In the genomic region with DNA sequence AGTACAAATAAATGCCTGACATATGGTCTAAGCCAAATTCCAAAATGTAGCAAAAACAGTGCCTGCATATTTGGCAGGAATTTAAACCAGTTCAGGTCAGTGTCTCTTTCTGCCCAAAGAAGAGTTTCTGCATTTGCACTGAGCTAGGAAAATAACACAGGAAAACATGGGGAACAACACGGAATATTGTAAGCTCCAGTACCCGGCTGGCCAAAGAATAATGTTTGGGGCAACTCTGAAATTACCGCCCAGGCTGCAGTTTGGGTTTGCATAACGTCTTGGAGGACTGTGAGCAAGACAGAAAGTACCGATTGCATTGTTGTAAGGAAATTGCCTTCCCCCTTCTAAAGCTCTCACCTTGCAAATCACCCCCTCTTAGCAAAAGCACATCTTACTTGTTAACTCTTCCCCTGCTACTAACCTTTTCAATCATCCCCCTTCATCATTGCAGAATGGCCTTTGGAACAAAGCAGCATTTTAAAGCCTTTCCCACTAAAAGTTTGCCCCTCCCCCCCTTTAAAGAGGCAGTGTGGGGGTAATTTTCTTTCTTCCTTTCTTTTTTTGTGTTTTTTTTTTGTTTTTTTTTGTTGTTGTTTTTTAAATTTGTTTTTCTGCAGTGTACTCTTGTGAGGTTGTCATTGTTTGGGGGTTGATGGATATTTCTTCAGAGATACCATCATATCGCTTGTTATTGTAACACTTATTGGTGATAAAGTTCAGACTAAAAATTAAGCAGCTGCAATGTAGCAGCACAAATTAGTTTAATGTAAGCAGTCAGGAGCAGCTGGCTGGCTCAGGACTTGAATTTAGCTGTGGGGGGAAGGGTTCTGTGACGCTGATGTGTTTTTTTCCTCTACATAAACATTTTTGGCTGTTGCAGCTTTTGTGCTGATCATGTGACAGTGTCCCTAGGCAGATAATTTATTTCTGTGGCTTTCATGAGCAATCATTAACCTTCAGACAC, we compare ENCODE assay signal across 8 cellular contexts.
DNase-seq lines count a peak whose midpoint lies in the region; ATAC-seq and TF ChIP-seq lines count a peak whose summit lies in the region.

No MANE protein-coding gene starts in this region.

- DNase-seq in SJCRH30 (peak; percentile 69 to 79), glomerular visceral epithelial cell (ENCODE audit: extremely low spot score) (peak; percentile 18), smooth muscle cell (lab: John Stamatoyannopoulos, UW; ENCODE audit: unreplicated experiment) (no peak)
- no peak for DNase-seq in activated naive CD4-positive, alpha-beta T cell treated with anti-CD3 and anti-CD28 coated beads, Interleukin-2, amount 50 U/mL, for 16 hours

- peak overlapping the region; percentile 91 for H2AFZ ChIP-seq in smooth muscle cell (ENCODE audit: low read depth)

- H3K79me2 ChIP-seq in smooth muscle cell (ENCODE audit: low read depth) = no peaks in the 10 kb centered on the region

- H3K4me1 ChIP-seq in SJCRH30 = peaks cover 17% of the 10 kb centered on the region
- peaks cover 30% of the 10 kb centered on the region for H3K4me1 ChIP-seq in smooth muscle cell (ENCODE audit: low read depth)

- H3K27me3 ChIP-seq in SJCRH30 (no peaks in the 10 kb centered on the region), smooth muscle cell (ENCODE audit: low read depth) (no peaks in the 10 kb centered on the region)

- H3K9ac ChIP-seq in smooth muscle cell (ENCODE audit: low read depth) = peak overlapping the region; percentile 41

- H3K9me3 ChIP-seq in SJCRH30 (replicated peaks) (no peaks in the 10 kb centered on the region), smooth muscle cell (replicated peaks; ENCODE audit: low read depth) (no peaks in the 10 kb centered on the region)

- H3K27ac ChIP-seq in SJCRH30 = peak overlapping the region; percentile 78
- peak overlapping the region; percentile 46 for H3K27ac ChIP-seq in smooth muscle cell (ENCODE audit: low read depth)

- TF ChIP-seq CTCF in smooth muscle cell (IDR thresholded peaks at IDR 0.05; ENCODE audit: borderline replicate concordance, insufficient read depth, poor library complexity, severe bottlenecking) = no peak

- peaks cover 7% of the 10 kb centered on the region for H3F3A ChIP-seq in smooth muscle cell (ENCODE audit: low read depth)

- whole genome bisulfite sequencing in smooth muscle cell (ENCODE audit: low lambda C conversion rate) = 21% methylated on average over 7 of the region's 7 CpGs

- no peaks in the 10 kb centered on the region for H4K20me1 ChIP-seq in smooth muscle cell (ENCODE audit: low read depth)

- ATAC-seq in GM18517 (IDR thresholded peaks at IDR 0.05; ENCODE audit: unreplicated experiment) (peak; percentile 74), HG03175 (IDR thresholded peaks at IDR 0.05; ENCODE audit: unreplicated experiment) (peak; percentile 66), HG02763 (IDR thresholded peaks at IDR 0.05; ENCODE audit: unreplicated experiment) (no peak), GM21717 (IDR thresholded peaks at IDR 0.05; ENCODE audit: unreplicated experiment) (no peak)

- H3K36me3 ChIP-seq in SJCRH30 (no peaks in the 10 kb centered on the region), smooth muscle cell (ENCODE audit: low read depth) (no peaks in the 10 kb centered on the region)

- peak overlapping the region; percentile 82 for H3K4me2 ChIP-seq in smooth muscle cell

- H3K4me3 ChIP-seq in SJCRH30 (peak overlapping the region; percentile 48), smooth muscle cell (peak overlapping the region; percentile 25)

Comparison
In these comparisons a context has a peak if more than half of its experiments do, and no peak if none do; other contexts are left out.
1. ATAC-seq: peak in GM18517 (single experiment) and HG03175 (single experiment); none in HG02763 (single experiment) and GM21717 (single experiment).
2. DNase-seq: peak in SJCRH30 (2 of 2) and glomerular visceral epithelial cell (single experiment); none in smooth muscle cell (single experiment) and activated naive CD4-positive, alpha-beta T cell treated with anti-CD3 and anti-CD28 coated beads, Interleukin-2, amount 50 U/mL, for 16 hours (single experiment).